Comparison of ENCODE assay signal across 1 cellular context in genomic region chr3:57820479-57820878, GRCh38.
TF ChIP-seq lines count a peak whose summit lies in the region.

No MANE protein-coding gene starts in this region.

TF ChIP-seq in HepG2, 621 proteins besides CTCF, POLR2A, EP300 and RAD21 (continued from another document and continues in another):
- no peak for TF ChIP-seq CEBPZ (IDR thresholded peaks at IDR 0.05; ENCODE audit: low read length)
- TF ChIP-seq TEF (CRISPR knock-in tag; IDR thresholded peaks at IDR 0.05) = no peak
- TF ChIP-seq MIER2 (CRISPR knock-in tag; IDR thresholded peaks at IDR 0.05) = no peak
- TF ChIP-seq PHF20 (CRISPR knock-in tag; IDR thresholded peaks at IDR 0.05) = no peak
- TF ChIP-seq ZZZ3 (CRISPR knock-in tag; IDR thresholded peaks at IDR 0.05; ENCODE audit: borderline replicate concordance) = no peak
- no peak for TF ChIP-seq KLF13 (CRISPR knock-in tag; IDR thresholded peaks at IDR 0.05)
- no peak for TF ChIP-seq PAF1 (CRISPR knock-in tag; IDR thresholded peaks at IDR 0.05)
- TF ChIP-seq MXD3 (CRISPR knock-in tag; IDR thresholded peaks at IDR 0.05) = no peak
- no peak for TF ChIP-seq ZBTB7B (CRISPR knock-in tag; IDR thresholded peaks at IDR 0.05)
- TF ChIP-seq ZBTB34 (CRISPR knock-in tag; IDR thresholded peaks at IDR 0.05) = no peak
- TF ChIP-seq ZNF768 (CRISPR knock-in tag; IDR thresholded peaks at IDR 0.05) = no peak
- TF ChIP-seq ZBTB7A (CRISPR knock-in tag; IDR thresholded peaks at IDR 0.05) = no peak
- no peak for TF ChIP-seq SPEN (CRISPR knock-in tag; IDR thresholded peaks at IDR 0.05; ENCODE audit: low read depth)
- no peak for TF ChIP-seq KDM5A (IDR thresholded peaks at IDR 0.05; ENCODE audit: borderline replicate concordance, low read length)
- no peak for TF ChIP-seq NR0B2 (CRISPR knock-in tag; IDR thresholded peaks at IDR 0.05)
- TF ChIP-seq CBX5 (CRISPR knock-in tag; IDR thresholded peaks at IDR 0.05; ENCODE audit: borderline replicate concordance) = no peak
- TF ChIP-seq, protein P1, sequence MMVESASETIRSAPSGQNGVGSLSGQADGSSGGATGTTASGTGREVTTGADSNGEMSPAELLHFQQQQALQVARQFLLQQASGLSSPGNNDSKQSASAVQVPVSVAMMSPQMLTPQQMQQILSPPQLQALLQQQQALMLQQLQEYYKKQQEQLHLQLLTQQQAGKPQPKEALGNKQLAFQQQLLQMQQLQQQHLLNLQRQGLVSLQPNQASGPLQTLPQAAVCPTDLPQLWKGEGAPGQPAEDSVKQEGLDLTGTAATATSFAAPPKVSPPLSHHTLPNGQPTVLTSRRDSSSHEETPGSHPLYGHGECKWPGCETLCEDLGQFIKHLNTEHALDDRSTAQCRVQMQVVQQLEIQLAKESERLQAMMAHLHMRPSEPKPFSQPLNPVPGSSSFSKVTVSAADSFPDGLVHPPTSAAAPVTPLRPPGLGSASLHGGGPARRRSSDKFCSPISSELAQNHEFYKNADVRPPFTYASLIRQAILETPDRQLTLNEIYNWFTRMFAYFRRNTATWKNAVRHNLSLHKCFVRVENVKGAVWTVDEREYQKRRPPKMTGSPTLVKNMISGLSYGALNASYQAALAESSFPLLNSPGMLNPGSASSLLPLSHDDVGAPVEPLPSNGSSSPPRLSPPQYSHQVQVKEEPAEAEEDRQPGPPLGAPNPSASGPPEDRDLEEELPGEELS (CRISPR knock-in tag; IDR thresholded peaks at IDR 0.05) = 0 out of 2 replicates have a peak, but pooled peaks have one; percentile 22
- no peak for TF ChIP-seq ZNF121 (CRISPR knock-in tag; IDR thresholded peaks at IDR 0.05)
- no peak for TF ChIP-seq HNRNPK (IDR thresholded peaks at IDR 0.05; ENCODE audit: low read depth, low read length, poor library complexity, severe bottlenecking)
- TF ChIP-seq MLX (CRISPR knock-in tag; IDR thresholded peaks at IDR 0.05) = no peak
- no peak for TF ChIP-seq MBD4 (IDR thresholded peaks at IDR 0.05; ENCODE audit: borderline replicate concordance, low read length)
- TF ChIP-seq NPAS2 (CRISPR knock-in tag; IDR thresholded peaks at IDR 0.05; ENCODE audit: borderline replicate concordance) = no peak
- TF ChIP-seq TCF7L2 (IDR thresholded peaks at IDR 0.05; ENCODE audit: low read depth, low read length) = no peak
- TF ChIP-seq NKX3-1 (CRISPR knock-in tag; IDR thresholded peaks at IDR 0.05) = no peak
- TF ChIP-seq SMARCC2 (IDR thresholded peaks at IDR 0.05) = no peak
- TF ChIP-seq PRDM15 (CRISPR knock-in tag; IDR thresholded peaks at IDR 0.05) = peak; percentile 97
- TF ChIP-seq SOX6 (IDR thresholded peaks at IDR 0.05) = no peak
- 0 out of 2 replicates have a peak, but pooled peaks have one; percentile 23 for TF ChIP-seq SOX6 (CRISPR knock-in tag; IDR thresholded peaks at IDR 0.05)
- TF ChIP-seq ZNF503 (CRISPR knock-in tag; IDR thresholded peaks at IDR 0.05) = no peak
- TF ChIP-seq ZNF530 (CRISPR knock-in tag; IDR thresholded peaks at IDR 0.05; ENCODE audit: low read depth) = no peak
- TF ChIP-seq RBM39 (IDR thresholded peaks at IDR 0.05; ENCODE audit: low read depth, low read length, poor library complexity, severe bottlenecking) = no peak
- no peak for TF ChIP-seq REXO4 (CRISPR knock-in tag; IDR thresholded peaks at IDR 0.05; ENCODE audit: borderline replicate concordance)
- no peak for TF ChIP-seq ETV5 (CRISPR knock-in tag; IDR thresholded peaks at IDR 0.05; ENCODE audit: borderline replicate concordance)
- TF ChIP-seq, protein P2, sequence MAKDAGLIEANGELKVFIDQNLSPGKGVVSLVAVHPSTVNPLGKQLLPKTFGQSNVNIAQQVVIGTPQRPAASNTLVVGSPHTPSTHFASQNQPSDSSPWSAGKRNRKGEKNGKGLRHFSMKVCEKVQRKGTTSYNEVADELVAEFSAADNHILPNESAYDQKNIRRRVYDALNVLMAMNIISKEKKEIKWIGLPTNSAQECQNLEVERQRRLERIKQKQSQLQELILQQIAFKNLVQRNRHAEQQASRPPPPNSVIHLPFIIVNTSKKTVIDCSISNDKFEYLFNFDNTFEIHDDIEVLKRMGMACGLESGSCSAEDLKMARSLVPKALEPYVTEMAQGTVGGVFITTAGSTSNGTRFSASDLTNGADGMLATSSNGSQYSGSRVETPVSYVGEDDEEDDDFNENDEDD (CRISPR knock-in tag; IDR thresholded peaks at IDR 0.05; ENCODE audit: borderline replicate concordance) = no peak
- TF ChIP-seq ARNT2 (CRISPR knock-in tag; IDR thresholded peaks at IDR 0.05; ENCODE audit: low read depth) = no peak
- TF ChIP-seq HNF4A (CRISPR knock-in tag; IDR thresholded peaks at IDR 0.05) = peak; percentile 63
- TF ChIP-seq ZNF780A (CRISPR knock-in tag; IDR thresholded peaks at IDR 0.05) = no peak
- TF ChIP-seq ZNF343 (CRISPR knock-in tag; IDR thresholded peaks at IDR 0.05) = no peak
- TF ChIP-seq GTF3A (CRISPR knock-in tag; conservative IDR thresholded peaks at IDR 0.05) = no peak
- TF ChIP-seq, protein P3, sequence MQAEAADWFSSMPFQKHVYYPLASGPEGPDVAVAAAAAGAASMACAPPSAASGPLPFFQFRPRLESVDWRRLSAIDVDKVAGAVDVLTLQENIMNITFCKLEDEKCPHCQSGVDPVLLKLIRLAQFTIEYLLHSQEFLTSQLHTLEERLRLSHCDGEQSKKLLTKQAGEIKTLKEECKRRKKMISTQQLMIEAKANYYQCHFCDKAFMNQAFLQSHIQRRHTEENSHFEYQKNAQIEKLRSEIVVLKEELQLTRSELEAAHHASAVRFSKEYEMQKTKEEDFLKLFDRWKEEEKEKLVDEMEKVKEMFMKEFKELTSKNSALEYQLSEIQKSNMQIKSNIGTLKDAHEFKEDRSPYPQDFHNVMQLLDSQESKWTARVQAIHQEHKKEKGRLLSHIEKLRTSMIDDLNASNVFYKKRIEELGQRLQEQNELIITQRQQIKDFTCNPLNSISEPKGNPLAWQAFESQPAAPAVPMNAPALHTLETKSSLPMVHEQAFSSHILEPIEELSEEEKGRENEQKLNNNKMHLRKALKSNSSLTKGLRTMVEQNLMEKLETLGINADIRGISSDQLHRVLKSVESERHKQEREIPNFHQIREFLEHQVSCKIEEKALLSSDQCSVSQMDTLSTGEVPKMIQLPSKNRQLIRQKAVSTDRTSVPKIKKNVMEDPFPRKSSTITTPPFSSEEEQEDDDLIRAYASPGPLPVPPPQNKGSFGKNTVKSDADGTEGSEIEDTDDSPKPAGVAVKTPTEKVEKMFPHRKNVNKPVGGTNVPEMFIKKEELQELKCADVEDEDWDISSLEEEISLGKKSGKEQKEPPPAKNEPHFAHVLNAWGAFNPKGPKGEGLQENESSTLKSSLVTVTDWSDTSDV (CRISPR knock-in tag; IDR thresholded peaks at IDR 0.05) = no peak
- no peak for TF ChIP-seq CREM (IDR thresholded peaks at IDR 0.05)
- TF ChIP-seq CREM (CRISPR knock-in tag; IDR thresholded peaks at IDR 0.05) = no peak
- TF ChIP-seq NFIC (IDR thresholded peaks at IDR 0.05; ENCODE audit: low read length) = peak; percentile 63
- TF ChIP-seq, protein P4, sequence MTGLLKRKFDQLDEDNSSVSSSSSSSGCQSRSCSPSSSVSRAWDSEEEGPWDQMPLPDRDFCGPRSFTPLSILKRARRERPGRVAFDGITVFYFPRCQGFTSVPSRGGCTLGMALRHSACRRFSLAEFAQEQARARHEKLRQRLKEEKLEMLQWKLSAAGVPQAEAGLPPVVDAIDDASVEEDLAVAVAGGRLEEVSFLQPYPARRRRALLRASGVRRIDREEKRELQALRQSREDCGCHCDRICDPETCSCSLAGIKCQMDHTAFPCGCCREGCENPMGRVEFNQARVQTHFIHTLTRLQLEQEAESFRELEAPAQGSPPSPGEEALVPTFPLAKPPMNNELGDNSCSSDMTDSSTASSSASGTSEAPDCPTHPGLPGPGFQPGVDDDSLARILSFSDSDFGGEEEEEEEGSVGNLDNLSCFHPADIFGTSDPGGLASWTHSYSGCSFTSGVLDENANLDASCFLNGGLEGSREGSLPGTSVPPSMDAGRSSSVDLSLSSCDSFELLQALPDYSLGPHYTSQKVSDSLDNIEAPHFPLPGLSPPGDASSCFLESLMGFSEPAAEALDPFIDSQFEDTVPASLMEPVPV (CRISPR knock-in tag; IDR thresholded peaks at IDR 0.05) = no peak
